24 cellular contexts compared by ENCODE assay signal in genomic region chr12:3184485-3184884, GRCh38.
"Had no signal": no experiment of that assay in that cellular context is flagged by ENCODE, and none has a peak within 500 bp of the region (broad histone marks: within the 10 kb centered on the region; RNA-seq: fewer than 3 reads in every experiment).

No MANE protein-coding gene starts in this region.

- DNase-seq: activated CD4-positive, alpha-beta T cell treated with anti-CD3 and anti-CD28 coated beads, Interleukin-2, amount 10 ng/mL, durations not matched to agents 7 days and 5 days; activated CD4-positive, CD25-positive, alpha-beta regulatory T cell treated with anti-CD3 and anti-CD28 coated beads, Interleukin-2, amount 50 U/mL, for 72 hours; activated CD8-positive, alpha-beta memory T cell treated with anti-CD3 and anti-CD28 coated beads, Interleukin-2, amount 10 ng/mL, durations not matched to agents 7 days and 5 days; activated CD8-positive, alpha-beta T cell treated with anti-CD3 and anti-CD28 coated beads for 36 hours; activated gamma-delta T cell treated with Interleukin-2 at 50 U/mL for 16 hours; activated T-cell treated with anti-CD3 and anti-CD28 coated beads for 4 hours; anterior cingulate cortex; central memory CD4-positive, alpha-beta T cell; effector memory CD4-positive, alpha-beta T cell; glutamatergic neuron; left colon; lower lobe of right lung; mesendoderm; mucosa of descending colon; naive B cell; occipital lobe; sigmoid colon; stimulated activated CD4-positive, alpha-beta T cell treated with anti-CD3 and anti-CD28 coated beads, Interleukin-2, amount 100 ng/mL, for 48 hours; stimulated activated CD8-positive, alpha-beta memory T cell treated with anti-CD3 and anti-CD28 coated beads, Interleukin-4, amount 100 ng/mL, for 48 hours; stimulated activated naive CD4-positive, alpha-beta T cell; T-helper 17 cell; upper lobe of left lung had no signal

- H3K9me3 ChIP-seq: lower lobe of right lung, mucosa of descending colon, sigmoid colon, testis, upper lobe of left lung had no signal

- H3K4me1 ChIP-seq: sigmoid colon had no signal

- H3K36me3 ChIP-seq: lower lobe of right lung, sigmoid colon, upper lobe of left lung had no signal

- ATAC-seq: activated CD8-positive, alpha-beta memory T cell treated with anti-CD3 and anti-CD28 coated beads, Interleukin-2, amount 10 ng/mL, durations not matched to agents 7 days and 5 days; activated CD8-positive, alpha-beta T cell treated with anti-CD3 and anti-CD28 coated beads for 36 hours; esophagus mucosa; left colon; lower lobe of right lung; mucosa of descending colon; T-helper 17 cell had no signal

- H3K4me3 ChIP-seq: lower lobe of right lung, mucosa of descending colon, sigmoid colon, testis, upper lobe of left lung had no signal

- H3K27me3 ChIP-seq: sigmoid colon, testis, upper lobe of left lung had no signal

- H3K27ac ChIP-seq: lower lobe of right lung had no signal
